In the genomic region with DNA sequence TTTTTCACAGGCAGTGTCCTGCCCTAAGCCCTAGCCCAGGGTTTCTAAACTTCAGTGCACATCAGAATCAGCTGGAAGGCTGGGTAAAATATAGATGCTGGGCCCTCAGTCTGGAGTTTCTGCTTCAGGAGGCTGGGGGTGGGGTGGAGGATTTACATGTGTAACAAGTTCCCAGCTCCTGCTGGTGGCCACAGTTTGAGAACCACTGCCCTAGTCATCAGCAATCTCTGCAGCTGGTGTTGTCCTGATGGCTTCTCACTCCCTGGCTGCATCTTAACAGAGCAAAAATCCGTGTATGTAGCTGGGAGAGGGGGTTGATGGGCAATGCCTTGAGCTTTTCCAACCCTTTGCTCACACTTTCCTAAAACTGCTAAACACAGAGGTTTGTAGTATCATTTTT, we compare ENCODE assay signal across 12 cellular contexts.
DNase-seq lines count a peak whose midpoint lies in the region; ATAC-seq, FAIRE-seq and TF ChIP-seq lines count a peak whose summit lies in the region.
"Had no signal": no experiment of that assay in that cellular context is flagged by ENCODE, and none has a peak within 500 bp of the region (broad histone marks: within the 10 kb centered on the region; RNA-seq: fewer than 3 reads in every experiment).

No MANE protein-coding gene starts in this region.

- H3K56ac ChIP-seq in mesendoderm (ENCODE audit: low read length), result no peak overlapping the region

- H4K5ac ChIP-seq in mesendoderm (ENCODE audit: low read length), result no peak overlapping the region

- H3K4me3 ChIP-seq in mesendoderm (ENCODE audit: low read length) (no peak overlapping the region), tibial artery (no peak overlapping the region)

- H3K9me3 Mint-ChIP-seq in activated naive CD4-positive, alpha-beta T cell treated with anti-CD3 and anti-CD28 coated beads, Interleukin-2, amount 50 U/mL, for 72 hours, result no peaks in the 10 kb centered on the region
- H3K9me3 Mint-ChIP-seq: H9 had no signal

- TF ChIP-seq CTCF in tibial artery (IDR thresholded peaks at IDR 0.05), result no peak

- no peak overlapping the region for H4K8ac ChIP-seq in mesendoderm (ENCODE audit: low read depth, low read length)

- intact Hi-C loops in tibial artery (cut with DNase I; ENCODE audit: low total_unique reads), result loop anchor here (2.0 to 10.0 kb wide), 6 partner anchors 113 to 556 kb away; a partner anchor contains a TSS

- H3K36me3 ChIP-seq in mesendoderm (ENCODE audit: control insufficient read depth, insufficient read depth, low read length) (no peaks in the 10 kb centered on the region), tibial artery (no peaks in the 10 kb centered on the region)
- H3K36me3 ChIP-seq: neutrophil had no signal

- no peaks in the 10 kb centered on the region for H3K79me2 ChIP-seq in mesendoderm (ENCODE audit: control insufficient read depth, insufficient read depth, low read length)

- H3K9ac ChIP-seq in mesendoderm (ENCODE audit: low read length), result no peak overlapping the region

- H3K27ac ChIP-seq in mesendoderm (ENCODE audit: low read depth, low read length) (no peak overlapping the region), tibial artery (peak overlapping the region; percentile 93 to 95)
- H3K27ac ChIP-seq: 22Rv1, neutrophil had no signal

- H2BK5ac ChIP-seq in mesendoderm (ENCODE audit: low read length), result no peak overlapping the region

- no peak overlapping the region for H3K4ac ChIP-seq in mesendoderm (ENCODE audit: low read depth, low read length)

- no peak for ATAC-seq in HG03571 (IDR thresholded peaks at IDR 0.05; ENCODE audit: unreplicated experiment)
- no peak for ATAC-seq in activated naive CD4-positive, alpha-beta T cell treated with anti-CD3 and anti-CD28 coated beads, Interleukin-2, amount 50 U/mL, for 72 hours
- ATAC-seq: activated CD8-positive, alpha-beta T cell treated with anti-CD3 and anti-CD28 coated beads, Interleukin-2, amount 10 ng/mL, durations not matched to agents 7 days and 5 days had no signal

- FAIRE-seq in GM19239 (lab: Jason Lieb, UNC), result no peak

- no peak overlapping the region for H3K4me2 ChIP-seq in mesendoderm (ENCODE audit: low read length)

- H2BK120ac ChIP-seq in mesendoderm (ENCODE audit: low read depth, low read length), result no peak overlapping the region

- H2AK5ac ChIP-seq in mesendoderm (ENCODE audit: low read length), result no peak overlapping the region

- H3K4me1 ChIP-seq in mesendoderm (ENCODE audit: control insufficient read depth, low read depth, low read length) (no peaks in the 10 kb centered on the region), tibial artery (peaks cover 0 to 34% (median 23%) of the 10 kb centered on the region in 4 donors)

- WGBS in mesendoderm (ENCODE audit: extremely low coverage, insufficient coverage, low lambda C conversion rate), result no CpG with 5 or more reads among the region's 1 CpG

- DNase-seq in DMS 273 (lab: John Stamatoyannopoulos, UW; ENCODE audit: unreplicated experiment), result peak; percentile 54
- DNase-seq in DMS 273 treated with DMSO at 0.1 percent for 48 hours (lab: John Stamatoyannopoulos, UW), result no peak
- peak; percentile 50 for DNase-seq in dedifferentiated amniotic fluid mesenchymal stem cell (ENCODE audit: extremely low spot score)
- DNase-seq in mesendoderm, result peak; percentile 34
- peak; percentile 64 to 78 for DNase-seq in tibial artery
- no peak for DNase-seq in activated naive CD4-positive, alpha-beta T cell treated with anti-CD3 and anti-CD28 coated beads, Interleukin-2, amount 50 U/mL, for 72 hours (ENCODE audit: low spot score in 2 of 2)
- DNase-seq in GM19239 (ENCODE audit: insufficient read length, low spot score), result no peak
- DNase-seq: activated CD8-positive, alpha-beta T cell treated with anti-CD3 and anti-CD28 coated beads, Interleukin-2, amount 10 ng/mL, durations not matched to agents 7 days and 5 days; H9 had no signal

- H3K27ac Mint-ChIP-seq in activated naive CD4-positive, alpha-beta T cell treated with anti-CD3 and anti-CD28 coated beads, Interleukin-2, amount 50 U/mL, for 72 hours, result no peak overlapping the region
- H3K27ac Mint-ChIP-seq: activated CD8-positive, alpha-beta T cell treated with anti-CD3 and anti-CD28 coated beads, Interleukin-2, amount 10 ng/mL, durations not matched to agents 7 days and 5 days; H9 had no signal

- no peaks in the 10 kb centered on the region for H3K79me1 ChIP-seq in mesendoderm (ENCODE audit: low read length)

- H3K27me3 ChIP-seq in mesendoderm (ENCODE audit: insufficient read depth, low read length, poor library complexity), result no peaks in the 10 kb centered on the region
- H3K27me3 ChIP-seq in tibial artery, result no peaks in the 10 kb centered on the region
- H3K27me3 ChIP-seq: neutrophil had no signal

- H2BK15ac ChIP-seq in mesendoderm (replicated peaks; ENCODE audit: low read depth), result no peak overlapping the region

- H3K36me3 Mint-ChIP-seq in activated naive CD4-positive, alpha-beta T cell treated with anti-CD3 and anti-CD28 coated beads, Interleukin-2, amount 50 U/mL, for 72 hours, result no peaks in the 10 kb centered on the region

- H3K23ac ChIP-seq in mesendoderm (ENCODE audit: low read length), result no peak overlapping the region

- no peak overlapping the region for H3K18ac ChIP-seq in mesendoderm (ENCODE audit: low read length)

- H3K9me3 ChIP-seq in tibial artery, result no peaks in the 10 kb centered on the region
- H3K9me3 ChIP-seq: neutrophil had no signal

Comparison
In these comparisons a context has a peak if more than half of its experiments do, and no peak if none do; other contexts are left out.
1. DNase-seq: peak in DMS 273 (single experiment), dedifferentiated amniotic fluid mesenchymal stem cell (single experiment), mesendoderm (single experiment) and tibial artery (2 of 2); none in DMS 273 treated with DMSO at 0.1 percent for 48 hours (single experiment), activated naive CD4-positive, alpha-beta T cell treated with anti-CD3 and anti-CD28 coated beads, Interleukin-2, amount 50 U/mL, for 72 hours (0 of 2) and GM19239 (single experiment).